Comparison of ENCODE assay signal across 10 cellular contexts in genomic region chr16:55479560-55480197, GRCh38. TPM values are rescaled to one million over a fixed set of nuclear protein-coding genes. Genes with fewer than 3 reads are reported as not detected.
DNase-seq lines count a peak whose midpoint lies in the region; ATAC-seq and TF ChIP-seq lines count a peak whose summit lies in the region.
"Had no signal": no experiment of that assay in that cellular context is flagged by ENCODE, and none has a peak within 500 bp of the region (broad histone marks: within the 10 kb centered on the region; RNA-seq: fewer than 3 reads in every experiment).

No MANE protein-coding gene starts in this region.

- H3K9me3 ChIP-seq in fibroblast of lung (ENCODE audit: control insufficient read depth, insufficient read depth, low read depth, low read length) (no peaks in the 10 kb centered on the region), osteoblast (ENCODE audit: low read depth, low read length) (no peaks in the 10 kb centered on the region)

- DNase-seq in AG10803 (ENCODE audit: low read depth): no peak
- DNase-seq in RWPE1 (ENCODE audit: low spot score): no peak
- DNase-seq in fibroblast of lung (ENCODE audit: low read depth in 2 of 2): no peak
- no peak for DNase-seq in osteoblast (ENCODE audit: insufficient read length, low spot score, missing footprints)
- DNase-seq in NCI-H2227 (lab: John Stamatoyannopoulos, UW; ENCODE audit: unreplicated experiment): no peak
- no peak for DNase-seq in RPMI8226
- DNase-seq in NCI-H2196 (lab: John Stamatoyannopoulos, UW; ENCODE audit: unreplicated experiment): no peak
- DNase-seq: activated CD4-positive, alpha-beta T cell treated with anti-CD3 and anti-CD28 coated beads for 1 hour; DND-41 had no signal

- no peaks in the 10 kb centered on the region for H3K27me3 ChIP-seq in fibroblast of lung (ENCODE audit: control insufficient read depth, insufficient read depth, low read length)
- H3K27me3 ChIP-seq in osteoblast (ENCODE audit: insufficient read depth, low read length): no peaks in the 10 kb centered on the region

- POLR2A ChIA-PET in RWPE1 (lab: Yijun Ruan, JAX; ENCODE audit: low non-redundant PET): interaction anchor here (0.7 kb wide), 1 partner anchor 11 kb away, joined by 4 read pairs; no protein-coding TSS in a partner anchor

- H3K9ac ChIP-seq in fibroblast of lung (ENCODE audit: insufficient read depth, low read length): peak overlapping the region; percentile 86

- H3K4me3 ChIP-seq in AG10803 (ENCODE audit: low read length): peak overlapping the region; percentile 99
- peak overlapping the region; percentile 87 to 98 (median 94) for H3K4me3 ChIP-seq in fibroblast of lung (replicated peaks in 1 of 4; ENCODE audit: control extremely low read depth in 1 of 4, insufficient read depth in 1 of 4, low read depth in 3 of 4, low read length in 4 of 4)
- peak overlapping the region; percentile 93 for H3K4me3 ChIP-seq in osteoblast (ENCODE audit: insufficient read depth, low read length)

- ATAC-seq in HG02973 (IDR thresholded peaks at IDR 0.05; ENCODE audit: unreplicated experiment): no peak

- H3K4me2 ChIP-seq in fibroblast of lung (ENCODE audit: extremely low read depth, insufficient read depth, low read length): peak overlapping the region; percentile 95
- H3K4me2 ChIP-seq in osteoblast (ENCODE audit: insufficient read depth, low read length): peak overlapping the region; percentile 95

- CTCF ChIA-PET in RWPE1 (lab: Yijun Ruan, JAX): interaction anchor here (0.7 kb wide), 1 partner anchor 231 kb away, joined by 5 read pairs; no protein-coding TSS in a partner anchor

- H3K79me2 ChIP-seq in fibroblast of lung (ENCODE audit: control insufficient read depth, insufficient read depth, low read length) (peaks cover 42% of the 10 kb centered on the region), osteoblast (ENCODE audit: insufficient read depth, low read length) (peaks cover 57% of the 10 kb centered on the region)

- H2AFZ ChIP-seq in fibroblast of lung (ENCODE audit: low read length) (no peak overlapping the region), osteoblast (ENCODE audit: low read length) (no peak overlapping the region)

- H3K27ac ChIP-seq in RWPE1 (peak overlapping the region; percentile 59), fibroblast of lung (ENCODE audit: insufficient read depth, low read length) (peak overlapping the region; percentile 95), osteoblast (ENCODE audit: low read depth, low read length) (peak overlapping the region; percentile 97)

- no peaks in the 10 kb centered on the region for H4K20me1 ChIP-seq in fibroblast of lung (ENCODE audit: control insufficient read depth, extremely low read depth, insufficient read depth, low read length)
- H4K20me1 ChIP-seq in osteoblast (ENCODE audit: insufficient read depth, low read length): peaks cover 30% of the 10 kb centered on the region

- peaks cover 13% of the 10 kb centered on the region for H3K4me1 ChIP-seq in fibroblast of lung (ENCODE audit: control insufficient read depth, extremely low read depth, insufficient read depth, low read length)
- peaks cover 70% of the 10 kb centered on the region for H3K4me1 ChIP-seq in osteoblast (ENCODE audit: insufficient read depth, low read length)

- H3K36me3 ChIP-seq in fibroblast of lung (ENCODE audit: control insufficient read depth, insufficient read depth, low read length) (peaks cover 21% of the 10 kb centered on the region), osteoblast (ENCODE audit: insufficient read depth, low read length) (peaks cover 35% of the 10 kb centered on the region)

- no peak for TF ChIP-seq CTCF in AG10803 (conservative IDR thresholded peaks at IDR 0.05; ENCODE audit: low read length)
- no peak for TF ChIP-seq CTCF in RWPE1 (conservative IDR thresholded peaks at IDR 0.05; ENCODE audit: low read depth)
- TF ChIP-seq CTCF in fibroblast of lung (conservative IDR thresholded peaks at IDR 0.05 in 1 of 2, IDR thresholded peaks at IDR 0.05 in 1 of 2; ENCODE audit: low read depth in 1 of 2, low read length in 2 of 2): no peak
- no peak for TF ChIP-seq CTCF in osteoblast (IDR thresholded peaks at IDR 0.05; ENCODE audit: extremely low read depth, low read depth, low read length)

RNA-seq across cellular contexts. Expression of gene MMP2, which starts 0.7 kb away (rescaled TPM):
- total RNA-seq in fibroblast of lung: 1,311 and 1,457 TPM in 2 replicates
- 760 and 1,609 TPM in 2 replicates for polyA plus RNA-seq in fibroblast of lung
- polyA plus RNA-seq in fibroblast of lung (2012): 608 and 1,202 TPM in 2 replicates
- polyA minus RNA-seq in fibroblast of lung (ENCODE audit: low replicate concordance): 617 and 1,278 TPM in 2 replicates
- 2,094 and 2,259 TPM in 2 replicates for total RNA-seq in osteoblast

RNA-seq across cellular contexts. Expression of gene LPCAT2, which starts 29.2 kb away (rescaled TPM):
- 13.1 and 17.8 TPM in 2 replicates for total RNA-seq in fibroblast of lung
- polyA plus RNA-seq in fibroblast of lung: 10.2 and 13.6 TPM in 2 replicates
- 5.4 and 9.0 TPM in 2 replicates for polyA plus RNA-seq in fibroblast of lung (2012)
- 3.4 and 5.3 TPM in 2 replicates for polyA minus RNA-seq in fibroblast of lung (ENCODE audit: low replicate concordance)
- 19.4 and 23.5 TPM in 2 replicates for total RNA-seq in osteoblast
